Comparison of ENCODE assay signal across 32 cellular contexts in the genomic region with DNA sequence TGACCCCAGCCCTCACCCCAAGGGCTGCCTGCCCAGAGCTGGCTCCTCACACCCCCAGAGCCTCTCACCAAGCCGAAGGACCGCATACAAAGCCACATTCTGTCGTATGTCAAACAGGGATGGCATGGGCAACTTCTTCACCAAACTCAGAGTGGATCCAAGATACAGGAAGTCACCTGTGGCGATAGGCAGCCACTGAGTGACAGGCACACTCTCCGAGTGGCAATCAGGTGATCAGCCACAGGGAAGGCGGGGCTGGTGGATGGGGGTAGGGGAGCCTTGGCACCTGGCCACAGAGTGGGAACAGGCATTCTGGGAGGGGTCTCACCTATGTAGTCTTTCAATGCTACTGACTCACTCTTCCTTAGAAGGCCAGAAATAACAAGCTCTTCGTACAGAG. TPM values are rescaled to one million over a fixed set of nuclear protein-coding genes. Genes with fewer than 3 reads are reported as not detected.
"Had no signal": no experiment of that assay in that cellular context is flagged by ENCODE, and none has a peak within 500 bp of the region (broad histone marks: within the 10 kb centered on the region; RNA-seq: fewer than 3 reads in every experiment).

No MANE protein-coding gene starts in this region.

- ATAC-seq: activated CD4-positive, CD25-positive, alpha-beta regulatory T cell treated with anti-CD3 and anti-CD28 coated beads, Interleukin-2, amount 50 U/mL, for 24 hours; left cardiac atrium; psoas muscle; stimulated activated memory B cell treated with anti-CD40 and anti-IgM and Interleukin-4, amounts not matched to agents 10 μg/mL and 1 μg/mL and 100 μg/mL, for 72 hours; stimulated activated naive CD8-positive, alpha-beta T cell treated with anti-CD3 and anti-CD28 coated beads, Interleukin-15, amount 100 ng/mL, for 72 hours had no signal

- H3K4me3 Mint-ChIP-seq: activated CD4-positive, alpha-beta memory T cell treated with anti-CD3 and anti-CD28 coated beads, Interleukin-2, amount 10 ng/mL, durations not matched to agents 7 days and 5 days; activated CD4-positive, alpha-beta T cell treated with anti-CD3 and anti-CD28 coated beads, Interleukin-2, amount 10 ng/mL, durations not matched to agents 24 days and 14 days; activated T-helper 1 cell treated with anti-CD3 and anti-CD28 coated beads, Interleukin-12 subunit alpha, Interleukin-12 subunit beta, Interleukin-2, Interleukin-4 antibody, amounts not matched to agents 30 ng/mL and 10 ng/mL and 1 ng/mL, durations not matched to agents 14 hours and 24 hours and 36 hours; mesothelial cell of epicardium; naive B cell; stimulated activated memory B cell treated with anti-CD40 and anti-IgM and Interleukin-4, amounts not matched to agents 10 μg/mL and 1 μg/mL and 100 μg/mL, for 72 hours; stimulated activated naive CD8-positive, alpha-beta T cell treated with anti-CD3 and anti-CD28 coated beads, Interleukin-15, amount 100 ng/mL, for 72 hours; T-helper 1 cell treated with Interleukin-12 subunit alpha and Interleukin-12 subunit beta and Interleukin-4 antibody, amounts not matched to agents 30 μg/mL and 1 μg/mL, for 36 hours; type B pancreatic cell had no signal

- H3K4me1 Mint-ChIP-seq: mesothelial cell of epicardium, naive B cell had no signal

- DNase-seq: activated CD4-positive, alpha-beta memory T cell treated with anti-CD3 and anti-CD28 coated beads, Interleukin-2, amount 10 ng/mL, durations not matched to agents 7 days and 5 days; activated CD4-positive, alpha-beta T cell treated with anti-CD3 and anti-CD28 coated beads, Interleukin-2, amount 10 ng/mL, durations not matched to agents 24 days and 14 days; activated gamma-delta T cell; activated naive CD4-positive, alpha-beta T cell treated with anti-CD3 and anti-CD28 coated beads, Interleukin-2, amount 50 U/mL, for 16 hours; aorta; brain microvascular endothelial cell; head of caudate nucleus; hippocampal formation; left cardiac atrium; mammary epithelial cell; naive B cell; nucleus accumbens; psoas muscle; sigmoid colon; small intestine; stimulated activated CD4-positive, alpha-beta T cell treated with anti-CD3 and anti-CD28 coated beads, Interleukin-4, amount 100 ng/mL, for 24 hours; stimulated activated naive CD8-positive, alpha-beta T cell treated with anti-CD3 and anti-CD28 coated beads, Interleukin-15, amount 100 ng/mL, for 72 hours; substantia nigra; T1000; uterus had no signal

- H3K27me3 Mint-ChIP-seq: stimulated activated naive CD8-positive, alpha-beta T cell treated with anti-CD3 and anti-CD28 coated beads, Interleukin-15, amount 100 ng/mL, for 72 hours had no signal

- H3K36me3 Mint-ChIP-seq: mesothelial cell of epicardium; naive B cell; stimulated activated memory B cell treated with anti-CD40 and anti-IgM and Interleukin-4, amounts not matched to agents 10 μg/mL and 1 μg/mL and 100 μg/mL, for 72 hours; type B pancreatic cell had no signal

- H3K9me3 Mint-ChIP-seq: activated CD4-positive, alpha-beta memory T cell treated with anti-CD3 and anti-CD28 coated beads, Interleukin-2, amount 10 ng/mL, durations not matched to agents 7 days and 5 days; activated CD4-positive, alpha-beta T cell treated with anti-CD3 and anti-CD28 coated beads, Interleukin-2, amount 10 ng/mL, durations not matched to agents 24 days and 14 days; activated T-helper 1 cell treated with anti-CD3 and anti-CD28 coated beads, Interleukin-12 subunit alpha, Interleukin-12 subunit beta, Interleukin-2, Interleukin-4 antibody, amounts not matched to agents 30 ng/mL and 10 ng/mL and 1 ng/mL, durations not matched to agents 14 hours and 24 hours and 36 hours; mesothelial cell of epicardium; naive B cell; stimulated activated memory B cell treated with anti-CD40 and anti-IgM and Interleukin-4, amounts not matched to agents 10 μg/mL and 1 μg/mL and 100 μg/mL, for 72 hours; stimulated activated naive CD8-positive, alpha-beta T cell treated with anti-CD3 and anti-CD28 coated beads, Interleukin-15, amount 100 ng/mL, for 72 hours; T-helper 1 cell treated with Interleukin-12 subunit alpha and Interleukin-12 subunit beta and Interleukin-4 antibody, amounts not matched to agents 30 μg/mL and 1 μg/mL, for 36 hours; type B pancreatic cell had no signal

- H3K27ac Mint-ChIP-seq: activated CD4-positive, alpha-beta memory T cell treated with anti-CD3 and anti-CD28 coated beads, Interleukin-2, amount 10 ng/mL, durations not matched to agents 7 days and 5 days; activated CD4-positive, alpha-beta T cell treated with anti-CD3 and anti-CD28 coated beads, Interleukin-2, amount 10 ng/mL, durations not matched to agents 24 days and 14 days; activated T-helper 1 cell treated with anti-CD3 and anti-CD28 coated beads, Interleukin-12 subunit alpha, Interleukin-12 subunit beta, Interleukin-2, Interleukin-4 antibody, amounts not matched to agents 30 ng/mL and 10 ng/mL and 1 ng/mL, durations not matched to agents 14 hours and 24 hours and 36 hours; mesothelial cell of epicardium; stimulated activated memory B cell treated with anti-CD40 and anti-IgM and Interleukin-4, amounts not matched to agents 10 μg/mL and 1 μg/mL and 100 μg/mL, for 72 hours; T-helper 1 cell treated with Interleukin-12 subunit alpha and Interleukin-12 subunit beta and Interleukin-4 antibody, amounts not matched to agents 30 μg/mL and 1 μg/mL, for 36 hours; type B pancreatic cell had no signal

RNA-seq across cellular contexts. Expression of gene ASB10, which starts 7.1 kb away (rescaled TPM):
- total RNA-seq: activated CD4-positive, alpha-beta memory T cell treated with anti-CD3 and anti-CD28 coated beads, Interleukin-2, amount 10 ng/mL, durations not matched to agents 7 days and 5 days; activated CD4-positive, alpha-beta T cell treated with anti-CD3 and anti-CD28 coated beads, Interleukin-2, amount 10 ng/mL, durations not matched to agents 24 days and 14 days; activated T-helper 1 cell treated with anti-CD3 and anti-CD28 coated beads, Interleukin-12 subunit alpha, Interleukin-12 subunit beta, Interleukin-2, Interleukin-4 antibody, amounts not matched to agents 30 ng/mL and 10 ng/mL and 1 ng/mL, durations not matched to agents 14 hours and 24 hours and 36 hours; aorta; cerebellum; endothelial cell of umbilical vein; fibroblast of lung; fibroblast of villous mesenchyme; liver; mammary epithelial cell; mesothelial cell of epicardium; sigmoid colon; uterus had no signal

RNA-seq across cellular contexts. Expression of gene H2BK1, which starts 16.1 kb away (rescaled TPM):
- total RNA-seq: activated CD4-positive, alpha-beta memory T cell treated with anti-CD3 and anti-CD28 coated beads, Interleukin-2, amount 10 ng/mL, durations not matched to agents 7 days and 5 days; activated CD4-positive, alpha-beta T cell treated with anti-CD3 and anti-CD28 coated beads, Interleukin-2, amount 10 ng/mL, durations not matched to agents 24 days and 14 days; activated T-helper 1 cell treated with anti-CD3 and anti-CD28 coated beads, Interleukin-12 subunit alpha, Interleukin-12 subunit beta, Interleukin-2, Interleukin-4 antibody, amounts not matched to agents 30 ng/mL and 10 ng/mL and 1 ng/mL, durations not matched to agents 14 hours and 24 hours and 36 hours; cardiac septum; cerebellum; endothelial cell of umbilical vein; fibroblast of lung; fibroblast of villous mesenchyme; left cardiac atrium; liver; mammary epithelial cell; mesothelial cell of epicardium; sigmoid colon had no signal

RNA-seq across cellular contexts. Expression of gene GBX1, which starts 26.7 kb away (rescaled TPM):
- total RNA-seq: activated CD4-positive, alpha-beta memory T cell treated with anti-CD3 and anti-CD28 coated beads, Interleukin-2, amount 10 ng/mL, durations not matched to agents 7 days and 5 days; activated CD4-positive, alpha-beta T cell treated with anti-CD3 and anti-CD28 coated beads, Interleukin-2, amount 10 ng/mL, durations not matched to agents 24 days and 14 days; activated T-helper 1 cell treated with anti-CD3 and anti-CD28 coated beads, Interleukin-12 subunit alpha, Interleukin-12 subunit beta, Interleukin-2, Interleukin-4 antibody, amounts not matched to agents 30 ng/mL and 10 ng/mL and 1 ng/mL, durations not matched to agents 14 hours and 24 hours and 36 hours; aorta; cerebellum; endothelial cell of umbilical vein; fibroblast of lung; fibroblast of villous mesenchyme; liver; mammary epithelial cell; mesothelial cell of epicardium; sigmoid colon had no signal
